In the genomic region with DNA sequence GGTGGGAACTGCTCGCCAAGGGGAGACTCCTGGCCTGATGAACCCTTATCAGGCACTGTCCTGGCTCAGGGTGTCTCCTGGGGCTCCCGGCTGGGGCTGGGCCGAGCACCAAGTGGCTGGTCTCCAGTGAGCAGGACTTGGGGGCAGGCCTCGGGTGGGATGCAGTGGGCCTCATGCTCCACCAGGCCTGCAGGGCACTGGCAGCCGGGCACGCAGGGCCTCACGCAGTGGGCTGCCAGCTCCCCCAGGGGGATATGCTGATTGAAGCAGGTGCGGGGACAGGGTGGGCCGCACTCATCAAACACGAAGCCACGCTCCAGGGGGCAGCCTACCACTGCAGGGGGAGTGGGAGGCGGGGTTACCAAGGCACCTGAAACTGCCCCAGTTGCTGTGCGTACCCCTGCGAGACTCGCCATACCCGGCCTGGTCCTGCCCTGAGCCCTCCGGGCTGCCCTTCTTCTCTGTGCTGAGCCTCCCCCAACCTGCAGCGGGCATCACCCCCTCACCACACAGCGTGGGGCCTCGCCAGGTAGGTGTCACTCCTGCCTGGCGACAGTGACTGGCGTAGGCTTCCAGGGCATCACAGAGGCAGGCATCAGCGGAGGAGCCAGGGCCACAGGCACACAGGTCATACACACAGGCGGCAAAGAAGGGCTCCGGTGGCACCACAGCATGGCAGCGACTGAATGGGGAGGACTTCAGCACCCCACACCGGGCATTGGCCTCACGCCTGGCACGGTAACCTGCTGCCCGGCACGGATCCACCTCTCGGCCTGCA, we compare ENCODE assay signal across 20 cellular contexts. TPM values are rescaled to one million over a fixed set of nuclear protein-coding genes. Genes with fewer than 3 reads are reported as not detected.
"Had no signal": no experiment of that assay in that cellular context is flagged by ENCODE, and none has a peak within 500 bp of the region (broad histone marks: within the 10 kb centered on the region; RNA-seq: fewer than 3 reads in every experiment).

No MANE protein-coding gene starts in this region.

- H3K4me3 ChIP-seq: body of pancreas, prostate gland, right lobe of liver, tibial nerve had no signal

- H3K36me3 ChIP-seq: prostate gland, right lobe of liver, tibial nerve, WERI-Rb-1 had no signal

- H3K9me3 ChIP-seq: body of pancreas, prostate gland, right lobe of liver, tibial nerve had no signal

- H3K27ac ChIP-seq: body of pancreas, prostate gland, right lobe of liver, tibial nerve, WERI-Rb-1 had no signal

- H3K27me3 ChIP-seq: body of pancreas, right lobe of liver, tibial nerve had no signal

- DNase-seq: activated CD4-positive, alpha-beta T cell treated with anti-CD3 and anti-CD28 coated beads for 4 hours; activated CD8-positive, alpha-beta memory T cell treated with anti-CD3 and anti-CD28 coated beads, Interleukin-2, amount 50 U/mL, for 4 hours; activated gamma-delta T cell; activated T-cell treated with anti-CD3 and anti-CD28 coated beads, Interleukin-2, amount 50 U/mL, for 72 hours; amygdala; body of pancreas; central memory CD4-positive, alpha-beta T cell; cortex of kidney; effector CD8-positive, alpha-beta T cell; mesendoderm; nucleus accumbens; T-helper 17 cell; WERI-Rb-1 had no signal

- ATAC-seq: activated CD8-positive, alpha-beta T cell treated with anti-CD3 and anti-CD28 coated beads, Interleukin-2, amount 10 ng/mL, durations not matched to agents 7 days and 5 days; activated naive CD4-positive, alpha-beta T cell treated with anti-CD3 and anti-CD28 coated beads, Interleukin-2, amount 50 U/mL, for 72 hours; activated T-cell treated with anti-CD3 and anti-CD28 coated beads, Interleukin-2, amount 50 U/mL, for 72 hours; body of pancreas; left lobe of liver; natural killer cell treated with Interleukin-12 subunit alpha and Interleukin-12 subunit beta and Interleukin-15 and Interleukin-18, amount 100 ng/mL, for 72 hours; right lobe of liver; T-helper 17 cell had no signal

- H3K4me1 ChIP-seq: body of pancreas, prostate gland, right lobe of liver, tibial nerve had no signal

RNA-seq across cellular contexts. Expression of gene FLNC, which starts 47.0 kb away (rescaled TPM):
- total RNA-seq: activated CD8-positive, alpha-beta T cell treated with anti-CD3 and anti-CD28 coated beads, Interleukin-2, amount 10 ng/mL, durations not matched to agents 7 days and 5 days; natural killer cell treated with Interleukin-12 subunit alpha and Interleukin-12 subunit beta and Interleukin-15 and Interleukin-18, amount 100 ng/mL, for 72 hours had no signal
